ENCODE assay signal across 8 cellular contexts in genomic region chr17:35373984-35374765, GRCh38. TPM values are rescaled to one million over a fixed set of nuclear protein-coding genes. Genes with fewer than 3 reads are reported as not detected.
DNase-seq lines count a peak whose midpoint lies in the region; ATAC-seq and TF ChIP-seq lines count a peak whose summit lies in the region.

No MANE protein-coding gene starts in this region.

- peak; percentile 17 for ATAC-seq in HG02763 (IDR thresholded peaks at IDR 0.05; ENCODE audit: unreplicated experiment)
- peak; percentile 78 for ATAC-seq in Panc1
- peak; percentile 61 to 71 for ATAC-seq in activated naive CD4-positive, alpha-beta T cell treated with anti-CD3 and anti-CD28 coated beads, Interleukin-2, amount 50 U/mL, for 72 hours
- peak; percentile 74 for ATAC-seq in Right ventricle myocardium inferior

- TSS peak; percentile 98 for BruUV-seq in Panc1 (replicated peaks; lab: Mats Ljungman, UMichigan)

- no peak for TF ChIP-seq CTCF in Panc1 (IDR thresholded peaks at IDR 0.05)
- no peak for TF ChIP-seq CTCF in parathyroid adenoma (IDR thresholded peaks at IDR 0.05)
- TF ChIP-seq CTCF in vagina (IDR thresholded peaks at IDR 0.05): no peak

- H3K27me3 ChIP-seq in Panc1 (ENCODE audit: control insufficient read depth, insufficient read depth, low read length): no peaks in the 10 kb centered on the region
- no peaks in the 10 kb centered on the region for H3K27me3 ChIP-seq in parathyroid adenoma (ENCODE audit: control insufficient read depth, insufficient read depth, low read length)
- no peaks in the 10 kb centered on the region for H3K27me3 ChIP-seq in vagina

- no peak overlapping the region for H3K9ac ChIP-seq in parathyroid adenoma

- in situ Hi-C loops in Panc1 (cut with HindIII; ENCODE audit: low pct_unique_long_range_greater_than_20kb, low sequenced_read_pairs): no loop called here

- peak overlapping the region; percentile 97 for H3K4me2 ChIP-seq in parathyroid adenoma (ENCODE audit: low read length)

- intact Hi-C loops in Panc1 (cut with micrococcal nuclease; ENCODE audit: unreplicated experiment): no loop called here
- intact Hi-C loops in Right ventricle myocardium inferior (cut with DNase I): loop anchor here (2.0 to 5.0 kb wide), 3 partner anchors 59 to 163 kb away; partner anchors contain the start of genes SLFN12 and SLFN12L
- intact Hi-C loops in vagina (cut with DNase I): no loop called here

- H3K27ac ChIP-seq in Panc1 (ENCODE audit: low read length) (peak overlapping the region; percentile 95), parathyroid adenoma (peak overlapping the region; percentile 84), vagina (peak overlapping the region; percentile 100)

- H3K4me1 ChIP-seq in Panc1 (ENCODE audit: control insufficient read depth, insufficient read depth, low read length) (peaks cover 4% of the 10 kb centered on the region), parathyroid adenoma (no peaks in the 10 kb centered on the region), vagina (peaks cover under 1% of the 10 kb centered on the region)

- no peaks in the 10 kb centered on the region for H3K79me2 ChIP-seq in parathyroid adenoma

- POLR2A ChIA-PET in Panc1 (lab: Charles Lee): interaction anchor here (0.8 kb wide), 1 partner anchor 28 kb away, joined by 3 read pairs; no protein-coding TSS in a partner anchor

- H3K9me3 Mint-ChIP-seq in activated naive CD4-positive, alpha-beta T cell treated with anti-CD3 and anti-CD28 coated beads, Interleukin-2, amount 50 U/mL, for 72 hours: peaks cover 15 to 22% of the 10 kb centered on the region in 2 donors

- H3K36me3 ChIP-seq in Panc1 (ENCODE audit: control insufficient read depth, insufficient read depth, low read length): no peaks in the 10 kb centered on the region
- no peaks in the 10 kb centered on the region for H3K36me3 ChIP-seq in parathyroid adenoma (ENCODE audit: control insufficient read depth, insufficient read depth, low read length)
- H3K36me3 ChIP-seq in vagina: no peaks in the 10 kb centered on the region

- peak; percentile 67 for DNase-seq in DMS153 treated with DMSO at 0.1 percent for 48 hours (lab: John Stamatoyannopoulos, UW; ENCODE audit: unreplicated experiment)
- DNase-seq in Panc1 (ENCODE audit: low read depth, low spot score): no peak
- peak; percentile 54 to 61 for DNase-seq in activated naive CD4-positive, alpha-beta T cell treated with anti-CD3 and anti-CD28 coated beads, Interleukin-2, amount 50 U/mL, for 72 hours (ENCODE audit: low spot score in 2 of 2)
- DNase-seq in Right ventricle myocardium inferior (ENCODE audit: missing footprints): peak; percentile 86
- no peak for DNase-seq in vagina (ENCODE audit: extremely low spot score in 2 of 2)
- DNase-seq in HuH-7.5 (ENCODE audit: low spot score): no peak

- peaks cover 44 to 50% of the 10 kb centered on the region in 2 donors for H3K36me3 Mint-ChIP-seq in activated naive CD4-positive, alpha-beta T cell treated with anti-CD3 and anti-CD28 coated beads, Interleukin-2, amount 50 U/mL, for 72 hours

- no peaks in the 10 kb centered on the region for H3K9me3 ChIP-seq in Panc1 (ENCODE audit: control insufficient read depth, insufficient read depth, low read depth, low read length)
- H3K9me3 ChIP-seq in parathyroid adenoma (ENCODE audit: control insufficient read depth, low read length): no peaks in the 10 kb centered on the region
- H3K9me3 ChIP-seq in vagina: no peaks in the 10 kb centered on the region

- H2AFZ ChIP-seq in parathyroid adenoma: peak overlapping the region; percentile 55

- TF ChIP-seq POLR2A in vagina (IDR thresholded peaks at IDR 0.05): no peak

- peak overlapping the region; percentile 99 to 100 for H3K27ac Mint-ChIP-seq in activated naive CD4-positive, alpha-beta T cell treated with anti-CD3 and anti-CD28 coated beads, Interleukin-2, amount 50 U/mL, for 72 hours

- H3K4me3 ChIP-seq in Panc1 (ENCODE audit: low read depth in 2 of 2, low read length in 2 of 2) (peak overlapping the region; percentile 61 to 84), parathyroid adenoma (ENCODE audit: low read depth, low read length) (peak overlapping the region; percentile 66), vagina (peak overlapping the region; percentile 64 to 82)

- CTCF ChIA-PET in Panc1 (lab: Charles Lee): no interaction called here

RNA-seq across cellular contexts. Expression of gene SLFN11, which starts 0.8 kb away (rescaled TPM):
- total RNA-seq in Panc1 (2021; ENCODE audit: unreplicated experiment): 45.0 TPM
- 17.8 TPM for polyA plus RNA-seq in Panc1 (2012; ENCODE audit: insufficient read length)
- 10 to 100 TPM; 64.6 to 96.7 TPM for total RNA-seq in activated naive CD4-positive, alpha-beta T cell treated with anti-CD3 and anti-CD28 coated beads, Interleukin-2, amount 50 U/mL, for 72 hours
- total RNA-seq in Right ventricle myocardium inferior: 18.1 TPM
- 21.1 TPM for total RNA-seq in vagina

RNA-seq across cellular contexts. Expression of gene SLFN12, which starts 58.1 kb away (rescaled TPM):
- total RNA-seq in Panc1 (2021; ENCODE audit: unreplicated experiment): 35.2 TPM
- 10.7 TPM for polyA plus RNA-seq in Panc1 (2012; ENCODE audit: insufficient read length)
- 10 to 100 TPM; 11.1 to 12.0 TPM for total RNA-seq in activated naive CD4-positive, alpha-beta T cell treated with anti-CD3 and anti-CD28 coated beads, Interleukin-2, amount 50 U/mL, for 72 hours
- total RNA-seq in Right ventricle myocardium inferior: 3.0 TPM
- total RNA-seq in vagina: 5.9 TPM

Comparison
In these comparisons a context has a peak if more than half of its experiments do, and no peak if none do; other contexts are left out.
1. DNase-seq: peak in DMS153 treated with DMSO at 0.1 percent for 48 hours (single experiment), activated naive CD4-positive, alpha-beta T cell treated with anti-CD3 and anti-CD28 coated beads, Interleukin-2, amount 50 U/mL, for 72 hours (2 of 2) and Right ventricle myocardium inferior (single experiment); none in Panc1 (single experiment), vagina (0 of 2) and HuH-7.5 (single experiment).
2. ATAC-seq: peak in every context shown above with its lines; median percentile 78 in Panc1; 74 in Right ventricle myocardium inferior; 66 in activated naive CD4-positive, alpha-beta T cell treated with anti-CD3 and anti-CD28 coated beads, Interleukin-2, amount 50 U/mL, for 72 hours; 17 in HG02763.
3. Peak in every context shown above with its lines, with median percentiles within 50 percentile points of each other: H3K27ac ChIP-seq and H3K4me3 ChIP-seq.